14 cellular contexts compared by ENCODE assay signal in genomic region chr14:69592923-69593677, GRCh38. TPM values are rescaled to one million over a fixed set of nuclear protein-coding genes. Genes with fewer than 3 reads are reported as not detected.
DNase-seq lines count a peak whose midpoint lies in the region; ATAC-seq, FAIRE-seq and TF ChIP-seq lines count a peak whose summit lies in the region.
"Had no signal": no experiment of that assay in that cellular context is flagged by ENCODE, and none has a peak within 500 bp of the region (broad histone marks: within the 10 kb centered on the region; RNA-seq: fewer than 3 reads in every experiment).

No MANE protein-coding gene starts in this region.

- H3K36me3 ChIP-seq in bronchial epithelial cell (ENCODE audit: control insufficient read depth, insufficient read depth, low read length) (no peaks in the 10 kb centered on the region), uterus (no peaks in the 10 kb centered on the region)
- H3K36me3 ChIP-seq: gastrocnemius medialis had no signal

- POLR2A ChIA-PET in activated CD8-positive, alpha-beta T cell treated with anti-CD3 and anti-CD28 coated beads, Interleukin-2, amount 10 ng/mL, durations not matched to agents 7 days and 5 days (lab: Charles Lee) = no interaction called here

- H3K9me3 ChIP-seq in uterus = no peaks in the 10 kb centered on the region
- H3K9me3 ChIP-seq: gastrocnemius medialis had no signal

- no peaks in the 10 kb centered on the region for H3K27me3 Mint-ChIP-seq in mesothelial cell of epicardium (ENCODE audit: low read depth)
- H3K27me3 Mint-ChIP-seq in activated CD8-positive, alpha-beta T cell treated with anti-CD3 and anti-CD28 coated beads, Interleukin-2, amount 10 ng/mL, durations not matched to agents 7 days and 5 days (ENCODE audit: low read depth) = peaks cover 6% of the 10 kb centered on the region
- H3K27me3 Mint-ChIP-seq: stimulated activated naive CD8-positive, alpha-beta T cell treated with anti-CD3 and anti-CD28 coated beads, Interleukin-15, Interleukin-2, amounts not matched to agents 100 ng/mL and 50 ng/mL, for 24 hours had no signal

- H3K27ac Mint-ChIP-seq in mesothelial cell of epicardium = peak overlapping the region; percentile 80
- H3K27ac Mint-ChIP-seq in activated CD8-positive, alpha-beta T cell treated with anti-CD3 and anti-CD28 coated beads, Interleukin-2, amount 10 ng/mL, durations not matched to agents 7 days and 5 days = no peak overlapping the region
- H3K27ac Mint-ChIP-seq: stimulated activated naive CD8-positive, alpha-beta T cell treated with anti-CD3 and anti-CD28 coated beads, Interleukin-15, Interleukin-2, amounts not matched to agents 100 ng/mL and 50 ng/mL, for 24 hours had no signal

- TF ChIP-seq CTCF in bronchial epithelial cell (IDR thresholded peaks at IDR 0.05; ENCODE audit: insufficient read depth, low read length, severe bottlenecking) (no peak), mesothelial cell of epicardium (IDR thresholded peaks at IDR 0.05; ENCODE audit: unreplicated experiment) (no peak), uterus (IDR thresholded peaks at IDR 0.05) (no peak)

- H3K27me3 ChIP-seq in bronchial epithelial cell (ENCODE audit: control insufficient read depth, insufficient read depth, low read length) = no peaks in the 10 kb centered on the region
- no peaks in the 10 kb centered on the region for H3K27me3 ChIP-seq in uterus
- H3K27me3 ChIP-seq: gastrocnemius medialis had no signal

- ATAC-seq in activated CD8-positive, alpha-beta T cell treated with anti-CD3 and anti-CD28 coated beads, Interleukin-2, amount 10 ng/mL, durations not matched to agents 7 days and 5 days = no peak
- ATAC-seq: HepG2 had no signal

- H3K9me3 Mint-ChIP-seq in mesothelial cell of epicardium = no peaks in the 10 kb centered on the region
- H3K9me3 Mint-ChIP-seq in activated CD8-positive, alpha-beta T cell treated with anti-CD3 and anti-CD28 coated beads, Interleukin-2, amount 10 ng/mL, durations not matched to agents 7 days and 5 days (ENCODE audit: insufficient read depth) = no peaks in the 10 kb centered on the region
- H3K9me3 Mint-ChIP-seq: stimulated activated naive CD8-positive, alpha-beta T cell treated with anti-CD3 and anti-CD28 coated beads, Interleukin-15, Interleukin-2, amounts not matched to agents 100 ng/mL and 50 ng/mL, for 24 hours had no signal

- H3K4me3 Mint-ChIP-seq in mesothelial cell of epicardium = no peak overlapping the region
- no peak overlapping the region for H3K4me3 Mint-ChIP-seq in activated CD8-positive, alpha-beta T cell treated with anti-CD3 and anti-CD28 coated beads, Interleukin-2, amount 10 ng/mL, durations not matched to agents 7 days and 5 days
- H3K4me3 Mint-ChIP-seq: stimulated activated naive CD8-positive, alpha-beta T cell treated with anti-CD3 and anti-CD28 coated beads, Interleukin-15, Interleukin-2, amounts not matched to agents 100 ng/mL and 50 ng/mL, for 24 hours had no signal

- CTCF ChIA-PET in activated CD8-positive, alpha-beta T cell treated with anti-CD3 and anti-CD28 coated beads, Interleukin-2, amount 10 ng/mL, durations not matched to agents 7 days and 5 days (lab: Charles Lee) = interaction anchor here (0.7 to 2.1 kb wide), 6 partner anchors 8 to 138 kb away, joined by 3 to 9 read pairs (median 5); no protein-coding TSS in a partner anchor

- FAIRE-seq in bronchial epithelial cell (lab: Jason Lieb, UNC) = no peak
- FAIRE-seq: H54, HepG2 had no signal

- no peaks in the 10 kb centered on the region for H3K4me1 ChIP-seq in uterus
- H3K4me1 ChIP-seq: gastrocnemius medialis, parathyroid adenoma had no signal

- H3K4me1 Mint-ChIP-seq in mesothelial cell of epicardium = peaks cover 27% of the 10 kb centered on the region
- no peaks in the 10 kb centered on the region for H3K4me1 Mint-ChIP-seq in activated CD8-positive, alpha-beta T cell treated with anti-CD3 and anti-CD28 coated beads, Interleukin-2, amount 10 ng/mL, durations not matched to agents 7 days and 5 days (ENCODE audit: low read depth)

- peak overlapping the region; percentile 17 to 54 for H3K27ac ChIP-seq in uterus
- H3K27ac ChIP-seq: gastrocnemius medialis, parathyroid adenoma had no signal

- no peaks in the 10 kb centered on the region for H3K36me3 Mint-ChIP-seq in mesothelial cell of epicardium
- H3K36me3 Mint-ChIP-seq in activated CD8-positive, alpha-beta T cell treated with anti-CD3 and anti-CD28 coated beads, Interleukin-2, amount 10 ng/mL, durations not matched to agents 7 days and 5 days (ENCODE audit: low read depth) = no peaks in the 10 kb centered on the region

- no peak for TF ChIP-seq POLR2A in uterus (IDR thresholded peaks at IDR 0.05)

- H3K4me3 ChIP-seq in bronchial epithelial cell (ENCODE audit: low read depth, low read length) (no peak overlapping the region), uterus (peak overlapping the region; percentile 5 to 19)
- H3K4me3 ChIP-seq: gastrocnemius medialis had no signal

- DNase-seq in NCI-H1105 (lab: John Stamatoyannopoulos, UW) (peak; percentile 82), bronchial epithelial cell (ENCODE audit: low read depth) (peak; percentile 31), mesothelial cell of epicardium (ENCODE audit: low spot score in 2 of 2, unreplicated experiment in 2 of 2) (peak; percentile 48 to 73), uterus (peak; percentile 50 to 69), GDM1 (lab: John Stamatoyannopoulos, UW) (no peak), glomerular visceral epithelial cell (ENCODE audit: extremely low spot score) (no peak)
- DNase-seq in activated CD8-positive, alpha-beta T cell treated with anti-CD3 and anti-CD28 coated beads, Interleukin-2, amount 10 ng/mL, durations not matched to agents 7 days and 5 days = no peak
- DNase-seq: activated T-cell treated with anti-CD3 and anti-CD28 coated beads, Interleukin-2, amount 50 U/mL, for 48 hours; gastrocnemius medialis had no signal

- intact Hi-C loops in uterus (cut with DNase I; ENCODE audit: low total_unique reads) = no loop called here

RNA-seq across cellular contexts. Expression of gene SUSD6, which starts 18.3 kb away (rescaled TPM):
- total RNA-seq in bronchial epithelial cell (3.9 and 5.6 TPM in 2 replicates), mesothelial cell of epicardium (34.7 to 37.3 TPM (median 35.3 TPM) in 3 replicates), uterus (10 to 100 TPM in 3 of 4 donors, 1 to 10 TPM in 1; 8.8 to 35.1 (median 17.6) TPM)
- total RNA-seq in activated CD8-positive, alpha-beta T cell treated with anti-CD3 and anti-CD28 coated beads, Interleukin-2, amount 10 ng/mL, durations not matched to agents 7 days and 5 days = 10 to 100 TPM; 40.0 to 43.1 TPM

RNA-seq across cellular contexts. Expression of gene CCDC177, which starts 18.4 kb away (rescaled TPM):
- total RNA-seq in bronchial epithelial cell (not detected in 2 replicates), mesothelial cell of epicardium (0.24 to 0.34 TPM (median 0.34 TPM) in 3 replicates), uterus (not detected)
- not detected for total RNA-seq in activated CD8-positive, alpha-beta T cell treated with anti-CD3 and anti-CD28 coated beads, Interleukin-2, amount 10 ng/mL, durations not matched to agents 7 days and 5 days
- total RNA-seq: gastrocnemius medialis, HepG2, RPMI7951 had no signal

Comparison
In these comparisons a context has a peak if more than half of its experiments do, and no peak if none do; other contexts are left out.
1. DNase-seq: peak in NCI-H1105 (single experiment), bronchial epithelial cell (single experiment), mesothelial cell of epicardium (2 of 2) and uterus (2 of 2); none in GDM1 (single experiment), activated CD8-positive, alpha-beta T cell treated with anti-CD3 and anti-CD28 coated beads, Interleukin-2, amount 10 ng/mL, durations not matched to agents 7 days and 5 days (single experiment) and glomerular visceral epithelial cell (single experiment).